Comparison of ENCODE assay signal across 14 cellular contexts in genomic region chr15:47715856-47716445, GRCh38. TPM values are rescaled to one million over a fixed set of nuclear protein-coding genes. Genes with fewer than 3 reads are reported as not detected.
DNase-seq lines count a peak whose midpoint lies in the region; ATAC-seq and TF ChIP-seq lines count a peak whose summit lies in the region.
"Had no signal": no experiment of that assay in that cellular context is flagged by ENCODE, and none has a peak within 500 bp of the region (broad histone marks: within the 10 kb centered on the region; RNA-seq: fewer than 3 reads in every experiment).

No MANE protein-coding gene starts in this region.

- intact Hi-C loops in sciatic nerve (cut with DNase I) (no loop called here), Caco-2 (cut with micrococcal nuclease; ENCODE audit: unreplicated experiment) (loop anchor here (10.0 kb wide), 1 partner anchor 521 kb away; no protein-coding TSS in a partner anchor)

- H3K4me2 ChIP-seq in hepatocyte, result peak overlapping the region; percentile 88
- H3K4me2 ChIP-seq in Karpas-422 (ENCODE audit: low read depth, low read length, poor library complexity, severe bottlenecking), result no peak overlapping the region
- no peak overlapping the region for H3K4me2 ChIP-seq in MM.1S (ENCODE audit: low read depth, low read length)

- H3K9me3 ChIP-seq in hepatocyte (ENCODE audit: low read depth) (no peaks in the 10 kb centered on the region), Karpas-422 (ENCODE audit: low read length) (no peaks in the 10 kb centered on the region; the same call in 1 of the 2 replicates), Caco-2 (no peaks in the 10 kb centered on the region), MM.1S (replicated peaks; ENCODE audit: insufficient read depth, low read length) (no peaks in the 10 kb centered on the region)

- H3K27ac ChIP-seq in hepatocyte (peak overlapping the region; percentile 59), Karpas-422 (ENCODE audit: low read length) (no peak overlapping the region), MM.1S (ENCODE audit: low read length) (no peak overlapping the region)

- H3K36me3 ChIP-seq in H7 (replicated peaks; ENCODE audit: control insufficient read depth, insufficient read depth, low read length) (no peaks in the 10 kb centered on the region), hepatocyte (replicated peaks; ENCODE audit: insufficient read depth, low read depth) (no peaks in the 10 kb centered on the region), Karpas-422 (ENCODE audit: insufficient read depth, low read length) (no peaks in the 10 kb centered on the region), Caco-2 (ENCODE audit: control insufficient read depth, insufficient read depth, low read length) (no peaks in the 10 kb centered on the region), MM.1S (replicated peaks; ENCODE audit: insufficient read depth, low read length) (no peaks in the 10 kb centered on the region)

- DNase-seq in H7, result peak; percentile 18
- DNase-seq in cerebellum (ENCODE audit: low spot score), result peak; percentile 14
- DNase-seq in hepatocyte (ENCODE audit: low spot score), result no peak
- no peak for DNase-seq in sciatic nerve (ENCODE audit: low spot score)
- no peak for DNase-seq in Karpas-422
- no peak for DNase-seq in Caco-2
- DNase-seq in MM.1S, result no peak
- DNase-seq: CD4-positive, CD25-positive, alpha-beta regulatory T cell; cerebellar nuclear complex; KBM-7; NCI-H526; T-helper 1 cell had no signal

- no peak overlapping the region for H3K27ac Mint-ChIP-seq in Caco-2 (ENCODE audit: unreplicated experiment)
- H3K27ac Mint-ChIP-seq: CD4-positive, CD25-positive, alpha-beta regulatory T cell; stimulated activated naive CD8-positive, alpha-beta T cell treated with anti-CD3 and anti-CD28 coated beads, Interleukin-15, Interleukin-2, amounts not matched to agents 100 ng/mL and 50 ng/mL, for 24 hours had no signal

- no peaks in the 10 kb centered on the region for H3F3A ChIP-seq in MM.1S (ENCODE audit: insufficient read depth, low read length)

- H3K79me2 ChIP-seq in hepatocyte (peaks cover 12% of the 10 kb centered on the region), Karpas-422 (ENCODE audit: low read length) (no peaks in the 10 kb centered on the region), MM.1S (ENCODE audit: low read length) (no peaks in the 10 kb centered on the region)

- no peaks in the 10 kb centered on the region for H3K9me2 ChIP-seq in hepatocyte (replicated peaks; ENCODE audit: insufficient read depth)
- no peaks in the 10 kb centered on the region for H3K9me2 ChIP-seq in Karpas-422 (replicated peaks; ENCODE audit: insufficient read depth, low read length)
- H3K9me2 ChIP-seq in MM.1S (replicated peaks; ENCODE audit: insufficient read depth, low read length), result no peaks in the 10 kb centered on the region

- H3K4me3 Mint-ChIP-seq in Caco-2 (ENCODE audit: unreplicated experiment), result no peak overlapping the region
- H3K4me3 Mint-ChIP-seq: CD4-positive, CD25-positive, alpha-beta regulatory T cell; stimulated activated naive CD8-positive, alpha-beta T cell treated with anti-CD3 and anti-CD28 coated beads, Interleukin-15, Interleukin-2, amounts not matched to agents 100 ng/mL and 50 ng/mL, for 24 hours had no signal

- H3K27me3 Mint-ChIP-seq in Caco-2 (ENCODE audit: insufficient read depth, unreplicated experiment), result peaks cover 23% of the 10 kb centered on the region

- H3K27me3 ChIP-seq in H7 (ENCODE audit: control insufficient read depth, insufficient read depth, low read length) (peaks cover 26% of the 10 kb centered on the region), hepatocyte (peaks cover 4% of the 10 kb centered on the region), Karpas-422 (ENCODE audit: low read length) (no peaks in the 10 kb centered on the region), Caco-2 (replicated peaks; ENCODE audit: control insufficient read depth, insufficient read depth, low read length) (no peaks in the 10 kb centered on the region; the same call in 1 of the 2 replicates), MM.1S (replicated peaks; ENCODE audit: insufficient read depth, low read length) (no peaks in the 10 kb centered on the region)

- H3K9ac ChIP-seq in Karpas-422 (ENCODE audit: low read length) (no peak overlapping the region), MM.1S (ENCODE audit: low read length) (no peak overlapping the region)

- H3K4me1 Mint-ChIP-seq in Caco-2 (ENCODE audit: low read depth, unreplicated experiment), result peaks cover 7% of the 10 kb centered on the region
- H3K4me1 Mint-ChIP-seq: CD4-positive, CD25-positive, alpha-beta regulatory T cell had no signal

- POLR2A ChIA-PET in Caco-2 (lab: Charles Lee), result no interaction called here

- peaks cover 8% of the 10 kb centered on the region for H3K4me1 ChIP-seq in hepatocyte (ENCODE audit: insufficient read depth)
- H3K4me1 ChIP-seq in Karpas-422 (ENCODE audit: low read length), result no peaks in the 10 kb centered on the region
- H3K4me1 ChIP-seq in Caco-2, result no peaks in the 10 kb centered on the region
- H3K4me1 ChIP-seq in MM.1S (ENCODE audit: low read length), result no peaks in the 10 kb centered on the region

- BruUV-seq in Caco-2 (replicated peaks; lab: Mats Ljungman, UMichigan), result no TSS peak

- no peak overlapping the region for H3K4me3 ChIP-seq in H7 (ENCODE audit: insufficient read depth, low read depth, low read length)
- H3K4me3 ChIP-seq in hepatocyte, result no peak overlapping the region
- H3K4me3 ChIP-seq in Karpas-422 (ENCODE audit: low read length), result no peak overlapping the region
- no peak overlapping the region for H3K4me3 ChIP-seq in Caco-2 (ENCODE audit: low read depth, low read length)
- no peak overlapping the region for H3K4me3 ChIP-seq in MM.1S (ENCODE audit: low read length)

- no peaks in the 10 kb centered on the region for H3K9me3 Mint-ChIP-seq in Caco-2 (ENCODE audit: unreplicated experiment)
- H3K9me3 Mint-ChIP-seq: stimulated activated naive CD8-positive, alpha-beta T cell treated with anti-CD3 and anti-CD28 coated beads, Interleukin-15, Interleukin-2, amounts not matched to agents 100 ng/mL and 50 ng/mL, for 24 hours had no signal

- H4K20me1 ChIP-seq in hepatocyte (ENCODE audit: insufficient read depth, poor library complexity, severe bottlenecking), result no peaks in the 10 kb centered on the region
- no peaks in the 10 kb centered on the region for H4K20me1 ChIP-seq in Karpas-422 (ENCODE audit: insufficient read depth, low read depth, low read length)
- H4K20me1 ChIP-seq in MM.1S (ENCODE audit: insufficient read depth, low read length), result no peaks in the 10 kb centered on the region

- 50% methylated on average over 6 of the region's 6 CpGs for WGBS in hepatocyte (ENCODE audit: low lambda C conversion rate, missing lambda C conversion rate)

- H2AFZ ChIP-seq in hepatocyte (peak overlapping the region; percentile 37), Karpas-422 (ENCODE audit: low read length) (no peak overlapping the region), MM.1S (ENCODE audit: low read length) (no peak overlapping the region)

- peak; percentile 38 for ATAC-seq in sciatic nerve
- no peak for ATAC-seq in GM18858 (IDR thresholded peaks at IDR 0.05; ENCODE audit: unreplicated experiment)

- no peaks in the 10 kb centered on the region for H3K36me3 Mint-ChIP-seq in Caco-2 (ENCODE audit: insufficient read depth, unreplicated experiment)
- H3K36me3 Mint-ChIP-seq: CD4-positive, CD25-positive, alpha-beta regulatory T cell had no signal

- CTCF ChIA-PET in Caco-2 (lab: Charles Lee), result no interaction called here

- TF ChIP-seq CTCF in hepatocyte (IDR thresholded peaks at IDR 0.05; ENCODE audit: poor library complexity) (no peak), Caco-2 (IDR thresholded peaks at IDR 0.05; ENCODE audit: insufficient read depth in 1 of 2, low read depth in 1 of 2, low read length in 1 of 2, severe bottlenecking in 1 of 2, unreplicated experiment in 1 of 2) (no peak), MM.1S (IDR thresholded peaks at IDR 0.05; ENCODE audit: low read length) (no peak)

RNA-seq across cellular contexts. Expression of gene SEMA6D, which starts 1.4 kb away (rescaled TPM):
- 2.7 and 5.5 TPM in 2 replicates for total RNA-seq in H7 (2014; rRNA removed; shearing (Covaris generic))
- total RNA-seq in cerebellum (102 TPM), hepatocyte (28.1 and 34.1 TPM in 2 replicates), sciatic nerve (42.8 TPM), Caco-2 (2022) (0.18 and 0.67 TPM in 2 replicates)
- 18.9 and 23.4 TPM in 2 replicates for polyA plus RNA-seq in hepatocyte
- not detected in 2 replicates for total RNA-seq in Karpas-422 (2014; rRNA removed; shearing (Covaris generic); ENCODE audit: low replicate concordance)
- total RNA-seq: CD4-positive, CD25-positive, alpha-beta regulatory T cell had no signal
- polyA plus RNA-seq: CD4-positive, CD25-positive, alpha-beta regulatory T cell had no signal

Comparison
In these comparisons a context has a peak if more than half of its experiments do, and no peak if none do; other contexts are left out.
1. DNase-seq: peak in H7 (single experiment) and cerebellum (single experiment); none in hepatocyte (single experiment), sciatic nerve (single experiment), Karpas-422 (single experiment), Caco-2 (0 of 2) and MM.1S (single experiment).